In genomic region chr1:107141491-107142369, GRCh38 we compare ENCODE assay signal across 8 cellular contexts. TPM values are rescaled to one million over a fixed set of nuclear protein-coding genes. Genes with fewer than 3 reads are reported as not detected.
DNase-seq lines count a peak whose midpoint lies in the region; ATAC-seq and TF ChIP-seq lines count a peak whose summit lies in the region.

No MANE protein-coding gene starts in this region.

- H3K36me3 Mint-ChIP-seq in activated T-helper 17 cell treated with anti-CD3 and anti-CD28 coated beads, Interleukin-2, amount 50 U/mL, for 72 hours (ENCODE audit: low read depth): no peaks in the 10 kb centered on the region
- no peaks in the 10 kb centered on the region for H3K36me3 Mint-ChIP-seq in nephron progenitor cell (ENCODE audit: low read depth)

- DNase-seq in SIG-M5 treated with dmso at 0.1 percent for 504 hours (lab: John Stamatoyannopoulos, UW; ENCODE audit: unreplicated experiment) (peak; percentile 77), SIG-M5 (lab: John Stamatoyannopoulos, UW) (no peak), NCI-H2227 (lab: John Stamatoyannopoulos, UW; ENCODE audit: unreplicated experiment) (peak; percentile 75), foreskin melanocyte (peak; percentile 56), nephron progenitor cell (peak; percentile 40)

- peak overlapping the region; percentile 69 for H3K4me3 Mint-ChIP-seq in activated T-helper 17 cell treated with anti-CD3 and anti-CD28 coated beads, Interleukin-2, amount 50 U/mL, for 72 hours
- H3K4me3 Mint-ChIP-seq in nephron progenitor cell: peak overlapping the region; percentile 87

- no peak overlapping the region for H3K27ac Mint-ChIP-seq in activated T-helper 17 cell treated with anti-CD3 and anti-CD28 coated beads, Interleukin-2, amount 50 U/mL, for 72 hours
- H3K27ac Mint-ChIP-seq in nephron progenitor cell: no peak overlapping the region

- peaks cover 55% of the 10 kb centered on the region for H3K27me3 Mint-ChIP-seq in activated T-helper 17 cell treated with anti-CD3 and anti-CD28 coated beads, Interleukin-2, amount 50 U/mL, for 72 hours
- peaks cover 48% of the 10 kb centered on the region for H3K27me3 Mint-ChIP-seq in nephron progenitor cell (ENCODE audit: low read depth, poor library complexity)

- TF ChIP-seq CTCF in nephron progenitor cell (IDR thresholded peaks at IDR 0.05): peak; percentile 83

- ATAC-seq in HG02798 (IDR thresholded peaks at IDR 0.05; ENCODE audit: poor library complexity, unreplicated experiment): peak; percentile 44
- ATAC-seq in activated T-helper 17 cell treated with anti-CD3 and anti-CD28 coated beads, Interleukin-2, amount 50 U/mL, for 72 hours (replicated peaks): peak; percentile 60
- no peak for ATAC-seq in HG02588 (IDR thresholded peaks at IDR 0.05; ENCODE audit: unreplicated experiment)

- H3K4me1 Mint-ChIP-seq in activated T-helper 17 cell treated with anti-CD3 and anti-CD28 coated beads, Interleukin-2, amount 50 U/mL, for 72 hours: peaks cover 7% of the 10 kb centered on the region
- H3K4me1 Mint-ChIP-seq in nephron progenitor cell: peaks cover 23% of the 10 kb centered on the region

- H3K9me3 Mint-ChIP-seq in activated T-helper 17 cell treated with anti-CD3 and anti-CD28 coated beads, Interleukin-2, amount 50 U/mL, for 72 hours: no peaks in the 10 kb centered on the region
- H3K9me3 Mint-ChIP-seq in nephron progenitor cell: no peaks in the 10 kb centered on the region

RNA-seq across cellular contexts. Expression of gene NTNG1, which starts 0.9 kb away (rescaled TPM):
- not detected for total RNA-seq in activated T-helper 17 cell treated with anti-CD3 and anti-CD28 coated beads, Interleukin-2, amount 50 U/mL, for 72 hours
